9 cellular contexts compared by ENCODE assay signal in the genomic region with DNA sequence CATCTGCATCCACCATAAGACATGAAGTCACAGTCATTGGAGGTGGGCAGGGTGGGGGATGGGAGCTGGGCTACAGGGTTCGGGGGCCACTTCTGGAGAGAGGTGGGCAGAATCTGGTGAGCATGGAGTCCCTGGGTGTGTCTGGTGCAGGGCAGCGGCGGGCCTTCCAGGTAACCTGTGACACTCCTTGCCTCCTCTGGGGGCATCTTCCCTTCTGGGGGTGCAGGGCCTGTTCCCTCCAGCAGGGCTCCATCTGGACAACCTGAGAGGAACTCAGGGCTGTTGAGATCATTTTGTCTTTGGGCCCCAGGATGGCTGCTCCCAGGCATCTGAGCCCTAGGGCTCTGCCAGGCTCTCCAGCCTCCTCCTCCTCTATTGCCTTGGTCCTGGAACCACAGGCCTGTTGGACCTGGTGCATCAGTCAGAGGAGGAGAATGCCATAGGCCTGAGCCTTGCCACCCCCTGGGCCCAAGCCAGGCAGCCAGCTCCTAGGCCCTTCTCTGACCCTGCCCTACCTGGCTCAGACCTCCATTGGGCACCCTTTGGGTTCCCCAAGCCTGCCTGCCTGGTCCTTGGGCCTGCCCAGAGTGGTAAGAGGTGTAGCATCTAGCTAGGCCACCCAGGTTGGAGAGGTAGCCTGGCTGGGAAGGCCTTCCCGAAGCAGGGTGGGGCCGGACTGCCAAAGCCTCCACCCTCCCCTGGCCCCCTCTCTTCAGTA. TPM values are rescaled to one million over a fixed set of nuclear protein-coding genes. Genes with fewer than 3 reads are reported as not detected.
DNase-seq lines count a peak whose midpoint lies in the region; TF ChIP-seq lines count a peak whose summit lies in the region.
"Had no signal": no experiment of that assay in that cellular context is flagged by ENCODE, and none has a peak within 500 bp of the region (broad histone marks: within the 10 kb centered on the region; RNA-seq: fewer than 3 reads in every experiment).

No MANE protein-coding gene starts in this region.

- TF ChIP-seq CTCF in NB4 (IDR thresholded peaks at IDR 0.05; ENCODE audit: low read depth, low read length): peak; percentile 38
- TF ChIP-seq CTCF in endothelial cell (IDR thresholded peaks at IDR 0.05; ENCODE audit: unreplicated experiment): peak; percentile 43

- H3K4me3 ChIP-seq in NB4 (ENCODE audit: low read depth, low read length) (no peak overlapping the region), skin epidermis (no peak overlapping the region)

- peaks cover 10% of the 10 kb centered on the region for H3K27me3 Mint-ChIP-seq in endothelial cell (ENCODE audit: unreplicated experiment)

- DNase-seq in NCI-H1436 (lab: John Stamatoyannopoulos, UW) (peak; percentile 10), NCI-H1436 treated with DMSO at 0.1 percent for 48 hours (lab: John Stamatoyannopoulos, UW) (no peak), NB4 (ENCODE audit: low read depth) (no peak), endothelial cell (ENCODE audit: low spot score) (no peak), NCI-H128 (lab: John Stamatoyannopoulos, UW; ENCODE audit: unreplicated experiment) (no peak), OCI-M2 (lab: John Stamatoyannopoulos, UW; ENCODE audit: unreplicated experiment) (no peak), NCI-H345 treated with DMSO at 0.1 percent for 48 hours (lab: John Stamatoyannopoulos, UW; ENCODE audit: unreplicated experiment) (no peak)
- DNase-seq: activated T-cell treated with anti-CD3 and anti-CD28 coated beads, Interleukin-2, amount 50 U/mL, for 72 hours had no signal

- H3K27ac ChIP-seq in skin epidermis: peak overlapping the region in 11 of 21 experiments; percentile 11 to 91 (median 71)

- no peak overlapping the region for H3K4me3 Mint-ChIP-seq in endothelial cell (ENCODE audit: unreplicated experiment)
- H3K4me3 Mint-ChIP-seq: activated T-cell treated with anti-CD3 and anti-CD28 coated beads, Interleukin-2, amount 50 U/mL, for 72 hours had no signal

- peaks cover 19% of the 10 kb centered on the region for H3K36me3 Mint-ChIP-seq in endothelial cell (ENCODE audit: low read depth, unreplicated experiment)

- no peak for TF ChIP-seq POLR2A in NB4 (IDR thresholded peaks at IDR 0.05; ENCODE audit: extremely low read depth, insufficient read length)

- no peak overlapping the region for H3K27ac Mint-ChIP-seq in endothelial cell (ENCODE audit: unreplicated experiment)
- H3K27ac Mint-ChIP-seq: activated T-cell treated with anti-CD3 and anti-CD28 coated beads, Interleukin-2, amount 50 U/mL, for 72 hours had no signal

- H3K4me1 Mint-ChIP-seq in endothelial cell (ENCODE audit: unreplicated experiment): peaks cover 8% of the 10 kb centered on the region

- H3K9me3 Mint-ChIP-seq in endothelial cell (ENCODE audit: unreplicated experiment): no peaks in the 10 kb centered on the region
- H3K9me3 Mint-ChIP-seq: activated T-cell treated with anti-CD3 and anti-CD28 coated beads, Interleukin-2, amount 50 U/mL, for 72 hours had no signal

RNA-seq across cellular contexts. Expression of a gene that starts 13.4 kb away (rescaled TPM):
- total RNA-seq in endothelial cell (ENCODE audit: unreplicated experiment): 68.6 TPM

RNA-seq across cellular contexts. Expression of a gene that starts 27.2 kb away (rescaled TPM):
- 54.2 TPM for total RNA-seq in endothelial cell (ENCODE audit: unreplicated experiment)

RNA-seq across cellular contexts. Expression of a gene that starts 28.8 kb away (rescaled TPM):
- 112 TPM for total RNA-seq in endothelial cell (ENCODE audit: unreplicated experiment)
